Comparison of ENCODE assay signal across 13 cellular contexts in the genomic region with DNA sequence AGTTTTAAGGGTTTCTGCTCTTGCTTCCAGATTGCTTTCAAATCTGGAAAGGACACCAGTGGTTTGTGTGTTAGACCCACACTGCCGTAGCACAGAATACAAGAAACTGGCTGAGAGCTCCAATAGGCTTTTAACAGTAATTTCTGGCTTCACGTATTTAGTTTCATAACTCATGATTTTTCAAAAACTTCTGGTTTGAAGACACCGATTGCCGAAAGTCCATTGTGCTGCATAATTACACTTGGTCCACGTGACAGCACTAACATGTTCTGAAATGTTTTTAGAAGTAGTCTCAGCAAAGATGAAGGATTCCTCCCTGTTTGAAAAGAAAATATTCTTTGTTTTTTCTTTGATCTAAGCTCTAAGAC. TPM values are rescaled to one million over a fixed set of nuclear protein-coding genes. Genes with fewer than 3 reads are reported as not detected.
DNase-seq lines count a peak whose midpoint lies in the region; ATAC-seq and TF ChIP-seq lines count a peak whose summit lies in the region.
"Had no signal": no experiment of that assay in that cellular context is flagged by ENCODE, and none has a peak within 500 bp of the region (broad histone marks: within the 10 kb centered on the region; RNA-seq: fewer than 3 reads in every experiment).

No MANE protein-coding gene starts in this region.

- H3K4me1 ChIP-seq in mammary epithelial cell (ENCODE audit: insufficient read depth, low read length) (peaks cover 64% of the 10 kb centered on the region), right lobe of liver (peaks cover 0 to 28% (median 4%) of the 10 kb centered on the region in 4 donors), stomach (peaks cover 15 to 78% (median 50%) of the 10 kb centered on the region in 4 donors)

- DNase-seq in HFFc6: no peak
- DNase-seq in mammary epithelial cell: no peak
- DNase-seq in right lobe of liver: no peak
- no peak for DNase-seq in stomach
- no peak for DNase-seq in HK-2 (ENCODE audit: unreplicated experiment)
- DNase-seq: activated CD4-positive, alpha-beta T cell treated with anti-CD3 and anti-CD28 coated beads, Interleukin-2, amount 50 U/mL, for 4 hours; activated T-cell treated with anti-CD3 and anti-CD28 coated beads, Interleukin-2, amount 50 U/mL, for 4 hours; NCI-H1436 treated with DMSO at 0.1 percent for 48 hours; NCI-H345 had no signal

- peak overlapping the region; percentile 62 to 83 (median 67) for H3K4me3 ChIP-seq in mammary epithelial cell (replicated peaks in 1 of 3; ENCODE audit: insufficient read depth in 1 of 3, low read depth in 2 of 3, low read length in 3 of 3)
- peak overlapping the region in 2 of 3 donors; percentile 37 to 82 for H3K4me3 ChIP-seq in right lobe of liver
- peak overlapping the region in 1 of 4 donors; percentile 82 for H3K4me3 ChIP-seq in stomach
- H3K4me3 ChIP-seq: SK-N-MC had no signal

- H4K20me1 ChIP-seq in mammary epithelial cell (ENCODE audit: insufficient read depth, low read length): peaks cover 3% of the 10 kb centered on the region

- H3K9me3 ChIP-seq in mammary epithelial cell (replicated peaks; ENCODE audit: insufficient read depth, low read length): no peaks in the 10 kb centered on the region
- H3K9me3 ChIP-seq in right lobe of liver: no peaks in the 10 kb centered on the region
- no peaks in the 10 kb centered on the region for H3K9me3 ChIP-seq in stomach

- intact Hi-C loops in mammary epithelial cell (cut with micrococcal nuclease) (loop anchor here (1.0 to 5.0 kb wide), 4 partner anchors 42 to 234 kb away; no protein-coding TSS in a partner anchor), right lobe of liver (cut with DNase I) (loop anchor here in 1 of 2 donors (5.0 kb wide), 1 partner anchor 55 kb away; no protein-coding TSS in a partner anchor), stomach (cut with DNase I; ENCODE audit: low total_unique reads) (no loop called here)

- no peak for TF ChIP-seq CTCF in HFFc6 (IDR thresholded peaks at IDR 0.05)
- no peak for TF ChIP-seq CTCF in mammary epithelial cell (conservative IDR thresholded peaks at IDR 0.05 in 1 of 2, IDR thresholded peaks at IDR 0.05 in 1 of 2; ENCODE audit: extremely low read depth in 1 of 2, insufficient read depth in 1 of 2, low read depth in 1 of 2, low read length in 2 of 2)
- TF ChIP-seq CTCF in right lobe of liver (IDR thresholded peaks at IDR 0.05): no peak
- no peak for TF ChIP-seq CTCF in stomach (IDR thresholded peaks at IDR 0.05)

- CTCF ChIA-PET in mammary epithelial cell (lab: Charles Lee; ENCODE audit: low non-redundant PET): interaction anchor here (0.6 kb wide), 2 partner anchors 14 to 35 kb away, joined by 3 to 4 read pairs; no protein-coding TSS in a partner anchor

- H3K27me3 ChIP-seq in mammary epithelial cell (ENCODE audit: insufficient read depth, low read length) (no peaks in the 10 kb centered on the region), right lobe of liver (no peaks in the 10 kb centered on the region), stomach (peaks cover 0 to 26% (median 11%) of the 10 kb centered on the region in 3 donors)

- TF ChIP-seq POLR2A in right lobe of liver (IDR thresholded peaks at IDR 0.05): no peak
- no peak for TF ChIP-seq POLR2A in stomach (IDR thresholded peaks at IDR 0.05)

- H2AFZ ChIP-seq in mammary epithelial cell (ENCODE audit: low read depth, low read length): no peak overlapping the region

- 5% methylated on average over 5 of the region's 5 CpGs for WGBS in mammary epithelial cell (ENCODE audit: low coverage, missing lambda C conversion rate)
- 19% methylated on average over 5 of the region's 5 CpGs for WGBS in right lobe of liver (ENCODE audit: insufficient coverage, low coverage, low lambda C conversion rate, missing lambda C conversion rate)
- 68 to 87% (median 80%) methylated on average over 5 of the region's 5 CpGs for WGBS in stomach, 5 donors

- no peak for TF ChIP-seq EP300 in stomach (IDR thresholded peaks at IDR 0.05)

- H3K9me3 Mint-ChIP-seq in HFFc6: no peaks in the 10 kb centered on the region
- H3K9me3 Mint-ChIP-seq: activated T-cell treated with anti-CD3 and anti-CD28 coated beads, Interleukin-2, amount 50 U/mL, for 4 hours had no signal

- dilution Hi-C loops in mammary epithelial cell (cut with HindIII; ENCODE audit: low sequenced_read_pairs): loop anchor here (5.0 kb wide), 1 partner anchor 45 kb away; no protein-coding TSS in a partner anchor

- ATAC-seq in right lobe of liver (no peak), GM19035 (IDR thresholded peaks at IDR 0.05; ENCODE audit: unreplicated experiment) (no peak), HG02610 (IDR thresholded peaks at IDR 0.05; ENCODE audit: unreplicated experiment) (no peak), GM21381 (IDR thresholded peaks at IDR 0.05; ENCODE audit: unreplicated experiment) (no peak)
- ATAC-seq: activated T-cell treated with anti-CD3 and anti-CD28 coated beads, Interleukin-2, amount 50 U/mL, for 4 hours had no signal

- H3K27me3 Mint-ChIP-seq in HFFc6 (ENCODE audit: insufficient read depth): peaks cover 1% of the 10 kb centered on the region; the same call in 1 of the 2 replicates

- peaks cover 41% of the 10 kb centered on the region for H3K36me3 Mint-ChIP-seq in HFFc6 (ENCODE audit: low read depth)

- H3K4me2 ChIP-seq in mammary epithelial cell (ENCODE audit: insufficient read depth, low read depth, low read length): peak overlapping the region; percentile 84

- in situ Hi-C loops in mammary epithelial cell (cut with MboI; ENCODE audit: low sequenced_read_pairs in 2 of 2): no loop called here

- H3K79me2 ChIP-seq in mammary epithelial cell (ENCODE audit: insufficient read depth, low read length): peaks cover 94% of the 10 kb centered on the region

- H3K9ac ChIP-seq in mammary epithelial cell (ENCODE audit: insufficient read depth, low read length): peak overlapping the region; percentile 93

- H3K4me3 Mint-ChIP-seq in HFFc6: peak overlapping the region; percentile 89
- H3K4me3 Mint-ChIP-seq: activated T-cell treated with anti-CD3 and anti-CD28 coated beads, Interleukin-2, amount 50 U/mL, for 4 hours had no signal

- H3K36me3 ChIP-seq in mammary epithelial cell (ENCODE audit: insufficient read depth, low read length) (peaks cover 20% of the 10 kb centered on the region), right lobe of liver (no peaks in the 10 kb centered on the region), stomach (no peaks in the 10 kb centered on the region)

- H3K4me1 Mint-ChIP-seq in HFFc6 (ENCODE audit: low read depth): peaks cover 79% of the 10 kb centered on the region

- peak overlapping the region; percentile 85 for H3K27ac ChIP-seq in mammary epithelial cell (ENCODE audit: insufficient read depth, low read depth, low read length)
- H3K27ac ChIP-seq in right lobe of liver: peak overlapping the region; percentile 94 to 99 (median 98)
- H3K27ac ChIP-seq in stomach: peak overlapping the region in 4 of 5 donors; percentile 93 to 97 (median 96)
- H3K27ac ChIP-seq: SK-N-MC had no signal

- H3K27ac Mint-ChIP-seq in HFFc6: peak overlapping the region; percentile 79

- no TSS peak for BruUV-seq in mammary epithelial cell (replicated peaks; lab: Mats Ljungman, UMichigan)

RNA-seq across cellular contexts. Expression of a gene that starts 3.8 kb away (rescaled TPM):
- total RNA-seq in HFFc6 (2021; fragmentation: NEBNext Ultra II Directional; extraction: Animal tissue kit (Norgen Biotek cat#: 25700)): 10 to 100 TPM; 69.9 to 87.2 (median 77.0) TPM
- 100 to 1,000 TPM; 304 to 534 TPM for total RNA-seq in mammary epithelial cell
- polyA plus RNA-seq in mammary epithelial cell: 169 TPM
- 379 TPM for polyA minus RNA-seq in mammary epithelial cell
- total RNA-seq in right lobe of liver: 100 to 1,000 TPM in 1 of 6 experiments, 10 to 100 TPM in 5; 59.3 to 127 (median 93.7) TPM
- total RNA-seq in stomach: 10 to 100 TPM; 31.7 to 43.4 (median 35.2) TPM
- 10 to 100 TPM in 1 of 3 donors, 1 to 10 TPM in 2; 3.4 to 10.9 (median 3.5) TPM for polyA plus RNA-seq in stomach
